10 cellular contexts compared by ENCODE assay signal in genomic region chr10:50561266-50561665, GRCh38.
DNase-seq lines count a peak whose midpoint lies in the region; ATAC-seq, FAIRE-seq and TF ChIP-seq lines count a peak whose summit lies in the region.
"Had no signal": no experiment of that assay in that cellular context is flagged by ENCODE, and none has a peak within 500 bp of the region (broad histone marks: within the 10 kb centered on the region; RNA-seq: fewer than 3 reads in every experiment).

No MANE protein-coding gene starts in this region.

- peak overlapping the region in 1 of 2 donors; percentile 37 for H3K4me3 ChIP-seq in ascending aorta
- H3K4me3 ChIP-seq in gastrocnemius medialis: no peak overlapping the region

- in situ Hi-C loops in gastrocnemius medialis (cut with MboI; ENCODE audit: low sequenced_read_pairs in 4 of 4): no loop called here

- H3K9me3 ChIP-seq in ascending aorta (no peaks in the 10 kb centered on the region), gastrocnemius medialis (no peaks in the 10 kb centered on the region)

- no peak for TF ChIP-seq POLR2A in gastrocnemius medialis (IDR thresholded peaks at IDR 0.05)
- TF ChIP-seq POLR2A in GM12891 (IDR thresholded peaks at IDR 0.05; ENCODE audit: low read depth, low read length): no peak

- peak; percentile 83 for DNase-seq in GM03348 (ENCODE audit: low spot score)
- no peak for DNase-seq in ascending aorta (ENCODE audit: low spot score in 2 of 2)
- no peak for DNase-seq in left cardiac atrium
- no peak for DNase-seq in gastrocnemius medialis
- DNase-seq in central memory CD4-positive, alpha-beta T cell: no peak
- DNase-seq in GM12891 (ENCODE audit: insufficient read length, low spot score): no peak
- DNase-seq in HEK293T (ENCODE audit: extremely low spot score): no peak
- no peak for DNase-seq in NCI-H2227 (lab: John Stamatoyannopoulos, UW; ENCODE audit: unreplicated experiment)
- DNase-seq: DND-41, naive B cell had no signal

- ATAC-seq in left cardiac atrium (peak; percentile 88 to 89), gastrocnemius medialis (peak; percentile 47 to 60)

- POLR2A ChIA-PET in HEK293T (lab: Yijun Ruan, JAX): no interaction called here

- no peak for FAIRE-seq in GM12891 (lab: Jason Lieb, UNC)

- H3K36me3 ChIP-seq in ascending aorta (no peaks in the 10 kb centered on the region), gastrocnemius medialis (no peaks in the 10 kb centered on the region)

- CTCF ChIA-PET in HEK293T (lab: Yijun Ruan, JAX): no interaction called here

- TF ChIP-seq CTCF in ascending aorta (IDR thresholded peaks at IDR 0.05): no peak
- no peak for TF ChIP-seq CTCF in gastrocnemius medialis (IDR thresholded peaks at IDR 0.05 in 4 of 5, conservative IDR thresholded peaks at IDR 0.05 in 1 of 5)

- intact Hi-C loops in ascending aorta (cut with DNase I): loop anchor here (1.0 kb wide), 1 partner anchor 61 kb away; no protein-coding TSS in a partner anchor
- intact Hi-C loops in left cardiac atrium (cut with DNase I): no loop called here
- intact Hi-C loops in gastrocnemius medialis (cut with DNase I; ENCODE audit: low total_unique reads): loop anchor here (1.0 kb wide), 1 partner anchor 64 kb away; no protein-coding TSS in a partner anchor

- H3K4me1 ChIP-seq in ascending aorta: peaks cover 10 to 33% of the 10 kb centered on the region in 2 donors
- peaks cover 34 to 35% of the 10 kb centered on the region in 2 donors for H3K4me1 ChIP-seq in gastrocnemius medialis

- H3K27ac ChIP-seq in ascending aorta: peak overlapping the region; percentile 26 to 27
- peak overlapping the region in 1 of 4 donors; percentile 18 for H3K27ac ChIP-seq in gastrocnemius medialis

- H3K27me3 ChIP-seq in ascending aorta (no peaks in the 10 kb centered on the region), gastrocnemius medialis (no peaks in the 10 kb centered on the region)

TF ChIP-seq in GM12891, 5 proteins besides CTCF, POLR2A, EP300 and RAD21:
- no peak for TF ChIP-seq TAF1 (IDR thresholded peaks at IDR 0.05; ENCODE audit: low read depth, low read length)
- no peak for TF ChIP-seq POU2F2 (IDR thresholded peaks at IDR 0.05; ENCODE audit: low read depth, low read length)
- TF ChIP-seq PAX5 (IDR thresholded peaks at IDR 0.05; ENCODE audit: insufficient read depth, low read length, severe bottlenecking): no peak
- no peak for TF ChIP-seq POLR2AphosphoS5 (IDR thresholded peaks at IDR 0.05; ENCODE audit: low read depth, low read length)
- TF ChIP-seq SPI1 (IDR thresholded peaks at IDR 0.05; ENCODE audit: low read depth, low read length): no peak

TF ChIP-seq in HEK293T, 16 proteins besides CTCF, POLR2A, EP300 and RAD21:
- TF ChIP-seq LEF1 (IDR thresholded peaks at IDR 0.05; ENCODE audit: borderline replicate concordance): no peak
- TF ChIP-seq, protein P1, sequence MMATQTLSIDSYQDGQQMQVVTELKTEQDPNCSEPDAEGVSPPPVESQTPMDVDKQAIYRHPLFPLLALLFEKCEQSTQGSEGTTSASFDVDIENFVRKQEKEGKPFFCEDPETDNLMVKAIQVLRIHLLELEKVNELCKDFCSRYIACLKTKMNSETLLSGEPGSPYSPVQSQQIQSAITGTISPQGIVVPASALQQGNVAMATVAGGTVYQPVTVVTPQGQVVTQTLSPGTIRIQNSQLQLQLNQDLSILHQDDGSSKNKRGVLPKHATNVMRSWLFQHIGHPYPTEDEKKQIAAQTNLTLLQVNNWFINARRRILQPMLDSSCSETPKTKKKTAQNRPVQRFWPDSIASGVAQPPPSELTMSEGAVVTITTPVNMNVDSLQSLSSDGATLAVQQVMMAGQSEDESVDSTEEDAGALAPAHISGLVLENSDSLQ (IDR thresholded peaks at IDR 0.05): no peak
- TF ChIP-seq NFRKB (IDR thresholded peaks at IDR 0.05): no peak
- TF ChIP-seq SP1 (IDR thresholded peaks at IDR 0.05): no peak
- no peak for TF ChIP-seq SUZ12 (IDR thresholded peaks at IDR 0.05)
- no peak for TF ChIP-seq TARDBP (IDR thresholded peaks at IDR 0.05)
- no peak for TF ChIP-seq ARNT (IDR thresholded peaks at IDR 0.05)
- no peak for TF ChIP-seq ELF4 (IDR thresholded peaks at IDR 0.05)
- no peak for TF ChIP-seq ZNF384 (IDR thresholded peaks at IDR 0.05)
- TF ChIP-seq FOXK2 (IDR thresholded peaks at IDR 0.05): no peak
- TF ChIP-seq CTBP1 (IDR thresholded peaks at IDR 0.05; ENCODE audit: borderline replicate concordance): no peak
- TF ChIP-seq BHLHE40 (IDR thresholded peaks at IDR 0.05; ENCODE audit: borderline replicate concordance): no peak
- no peak for TF ChIP-seq L3MBTL2 (conservative IDR thresholded peaks at IDR 0.05)
- TF ChIP-seq HDGF (IDR thresholded peaks at IDR 0.05; ENCODE audit: borderline replicate concordance): no peak
- no peak for TF ChIP-seq FOXA1 (IDR thresholded peaks at IDR 0.05)
- no peak for TF ChIP-seq FOXM1 (IDR thresholded peaks at IDR 0.05; ENCODE audit: borderline replicate concordance)

Comparison
In these comparisons a context has a peak if more than half of its experiments do, and no peak if none do; other contexts are left out.
1. intact Hi-C loops: an anchor here in ascending aorta (1.0 kb wide) and gastrocnemius medialis (1.0 kb wide); none called in left cardiac atrium.